Comparison of ENCODE assay signal across 10 cellular contexts in genomic region chr2:150271952-150272351, GRCh38.
DNase-seq lines count a peak whose midpoint lies in the region; ATAC-seq and TF ChIP-seq lines count a peak whose summit lies in the region.
"Had no signal": no experiment of that assay in that cellular context is flagged by ENCODE, and none has a peak within 500 bp of the region (broad histone marks: within the 10 kb centered on the region; RNA-seq: fewer than 3 reads in every experiment).

No MANE protein-coding gene starts in this region.

- peaks cover 32% of the 10 kb centered on the region for H3K4me1 ChIP-seq in RWPE2 (ENCODE audit: insufficient read depth, poor library complexity, severe bottlenecking)
- no peaks in the 10 kb centered on the region for H3K4me1 ChIP-seq in smooth muscle cell (ENCODE audit: low read depth)
- H3K4me1 ChIP-seq: thyroid gland had no signal

- peaks cover 11% of the 10 kb centered on the region for H3K36me3 Mint-ChIP-seq in endothelial cell (ENCODE audit: low read depth, unreplicated experiment)

- H3K36me3 ChIP-seq in RWPE2 (ENCODE audit: low read depth), result no peaks in the 10 kb centered on the region
- H3K36me3 ChIP-seq in smooth muscle cell (ENCODE audit: low read depth), result no peaks in the 10 kb centered on the region
- H3K36me3 ChIP-seq: thyroid gland had no signal

- peaks cover 3% of the 10 kb centered on the region for H3F3A ChIP-seq in smooth muscle cell (ENCODE audit: low read depth)

- peak overlapping the region; percentile 41 for H3K4me2 ChIP-seq in smooth muscle cell

- H3K27me3 ChIP-seq in RWPE2 (ENCODE audit: insufficient read depth, poor library complexity, severe bottlenecking) (no peaks in the 10 kb centered on the region), smooth muscle cell (ENCODE audit: low read depth) (no peaks in the 10 kb centered on the region)
- H3K27me3 ChIP-seq: thyroid gland had no signal

- peaks cover 8% of the 10 kb centered on the region for H3K9me3 Mint-ChIP-seq in endothelial cell (ENCODE audit: unreplicated experiment)

- H3K27ac ChIP-seq in RWPE2 (ENCODE audit: poor library complexity, severe bottlenecking) (peak overlapping the region; percentile 81), smooth muscle cell (ENCODE audit: low read depth) (peak overlapping the region; percentile 66)
- H3K27ac ChIP-seq: thyroid gland had no signal

- H3K4me3 Mint-ChIP-seq in endothelial cell (ENCODE audit: unreplicated experiment), result no peak overlapping the region
- H3K4me3 Mint-ChIP-seq: activated T-cell treated with anti-CD3 and anti-CD28 coated beads, Interleukin-2, amount 50 U/mL, for 72 hours had no signal

- peaks cover 8% of the 10 kb centered on the region for H3K4me1 Mint-ChIP-seq in endothelial cell (ENCODE audit: unreplicated experiment)

- no peaks in the 10 kb centered on the region for H3K27me3 Mint-ChIP-seq in endothelial cell (ENCODE audit: unreplicated experiment)

- no peaks in the 10 kb centered on the region for H4K20me1 ChIP-seq in smooth muscle cell (ENCODE audit: low read depth)

- no peak overlapping the region for H3K27ac Mint-ChIP-seq in endothelial cell (ENCODE audit: unreplicated experiment)
- H3K27ac Mint-ChIP-seq: activated T-cell treated with anti-CD3 and anti-CD28 coated beads, Interleukin-2, amount 50 U/mL, for 72 hours had no signal

- TF ChIP-seq CTCF in RWPE2 (IDR thresholded peaks at IDR 0.05; ENCODE audit: poor library complexity, severe bottlenecking) (no peak), smooth muscle cell (IDR thresholded peaks at IDR 0.05; ENCODE audit: borderline replicate concordance, insufficient read depth, poor library complexity, severe bottlenecking) (no peak), endothelial cell (IDR thresholded peaks at IDR 0.05; ENCODE audit: unreplicated experiment) (no peak)

- ATAC-seq in RWPE2 (ENCODE audit: low read depth), result peak; percentile 95
- ATAC-seq in HG02840 (IDR thresholded peaks at IDR 0.05; ENCODE audit: low FRiP score, unreplicated experiment), result no peak
- ATAC-seq: activated T-cell treated with anti-CD3 and anti-CD28 coated beads, Interleukin-2, amount 50 U/mL, for 72 hours had no signal

- no peak overlapping the region for H3K9ac ChIP-seq in smooth muscle cell (ENCODE audit: low read depth)

- H3K9me3 ChIP-seq in RWPE2 (ENCODE audit: severe bottlenecking), result no peaks in the 10 kb centered on the region
- no peaks in the 10 kb centered on the region for H3K9me3 ChIP-seq in smooth muscle cell (replicated peaks; ENCODE audit: low read depth)
- H3K9me3 ChIP-seq: thyroid gland had no signal

- H3K4me3 ChIP-seq in RWPE2 (ENCODE audit: severe bottlenecking) (no peak overlapping the region), smooth muscle cell (no peak overlapping the region)
- H3K4me3 ChIP-seq: thyroid gland had no signal

- DNase-seq in GM04504 (ENCODE audit: low read depth) (peak; percentile 73), RWPE2 (ENCODE audit: low spot score) (no peak), fibroblast of peridontal ligament (ENCODE audit: extremely low read depth) (peak; percentile 74), smooth muscle cell (lab: John Stamatoyannopoulos, UW; ENCODE audit: unreplicated experiment) (no peak), DMS 273 (lab: John Stamatoyannopoulos, UW; ENCODE audit: unreplicated experiment) (no peak), CD1c-positive myeloid dendritic cell (ENCODE audit: extremely low spot score) (no peak), endothelial cell (ENCODE audit: low spot score) (no peak)
- DNase-seq: activated T-cell treated with anti-CD3 and anti-CD28 coated beads, Interleukin-2, amount 50 U/mL, for 72 hours; thyroid gland had no signal

- peak overlapping the region; percentile 71 for H2AFZ ChIP-seq in smooth muscle cell (ENCODE audit: low read depth)

- H3K79me2 ChIP-seq in smooth muscle cell (ENCODE audit: low read depth), result no peaks in the 10 kb centered on the region

Comparison
In these comparisons a context has a peak if more than half of its experiments do, and no peak if none do; other contexts are left out.
1. DNase-seq: peak in GM04504 (single experiment) and fibroblast of peridontal ligament (single experiment); none in RWPE2 (single experiment), smooth muscle cell (single experiment), DMS 273 (single experiment), CD1c-positive myeloid dendritic cell (single experiment) and endothelial cell (single experiment).